23 cellular contexts compared by ENCODE assay signal in genomic region chr20:10972219-10972860, GRCh38.
"Had no signal": no experiment of that assay in that cellular context is flagged by ENCODE, and none has a peak within 500 bp of the region (broad histone marks: within the 10 kb centered on the region; RNA-seq: fewer than 3 reads in every experiment).

No MANE protein-coding gene starts in this region.

- ATAC-seq: activated CD8-positive, alpha-beta T cell treated with anti-CD3 and anti-CD28 coated beads for 36 hours; heart right ventricle; mucosa of descending colon; sciatic nerve; stimulated activated effector memory CD8-positive, alpha-beta T cell treated with anti-CD3 and anti-CD28 coated beads, Interleukin-12 subunit alpha, Interleukin-12 subunit beta, amount 100 ng/mL, for 72 hours; upper lobe of right lung had no signal

- H3K4me3 ChIP-seq: coronary artery, heart right ventricle, left ventricle myocardium inferior, mucosa of descending colon, smooth muscle cell, thoracic aorta, upper lobe of right lung had no signal

- H3K9me3 ChIP-seq: heart right ventricle, left ventricle myocardium inferior, mucosa of descending colon, thoracic aorta, upper lobe of right lung had no signal

- H3K36me3 ChIP-seq: heart right ventricle, left ventricle myocardium inferior, thoracic aorta, upper lobe of right lung had no signal

- H3K4me1 ChIP-seq: left ventricle myocardium inferior, upper lobe of right lung had no signal

- DNase-seq: activated CD4-positive, alpha-beta T cell treated with anti-CD3 and anti-CD28 coated beads for 48 hours; activated CD4-positive, CD25-positive, alpha-beta regulatory T cell; activated CD8-positive, alpha-beta T cell treated with anti-CD3 and anti-CD28 coated beads for 36 hours; activated naive CD4-positive, alpha-beta T cell treated with Interleukin-2 at 50 U/mL for 16 hours; activated naive CD8-positive, alpha-beta T cell treated with anti-CD3 and anti-CD28 coated beads, Interleukin-2, amount 10 ng/mL, durations not matched to agents 7 days and 5 days; activated T-cell treated with anti-CD3 and anti-CD28 coated beads, Interleukin-2, amount 50 U/mL, for 24 hours; amygdala; central memory CD4-positive, alpha-beta T cell; erythroblast; heart right ventricle; kidney glomerular epithelial cell; left ventricle myocardium inferior; mucosa of descending colon; naive B cell; stimulated activated CD4-positive, alpha-beta T cell treated with anti-CD3 and anti-CD28 coated beads, Interleukin-4, amount 100 ng/mL, for 24 hours; T-helper 1 cell; T-helper 9 cell; upper lobe of right lung had no signal

- H3K27ac ChIP-seq: coronary artery, heart right ventricle, left ventricle myocardium inferior, thoracic aorta, upper lobe of right lung had no signal

- H3K27me3 ChIP-seq: heart right ventricle, upper lobe of right lung had no signal
